In genomic region chr6:17289491-17290106, GRCh38 we compare ENCODE assay signal across 14 cellular contexts. TPM values are rescaled to one million over a fixed set of nuclear protein-coding genes. Genes with fewer than 3 reads are reported as not detected.
DNase-seq lines count a peak whose midpoint lies in the region; ATAC-seq and TF ChIP-seq lines count a peak whose summit lies in the region.
"Had no signal": no experiment of that assay in that cellular context is flagged by ENCODE, and none has a peak within 500 bp of the region (broad histone marks: within the 10 kb centered on the region; RNA-seq: fewer than 3 reads in every experiment).

No MANE protein-coding gene starts in this region.

- H3K27ac ChIP-seq in stomach smooth muscle (ENCODE audit: low read length) = peak overlapping the region; percentile 37
- no peak overlapping the region for H3K27ac ChIP-seq in neural progenitor cell
- no peak overlapping the region for H3K27ac ChIP-seq in MM.1S (ENCODE audit: low read length)

- peaks cover 37% of the 10 kb centered on the region for H3K36me3 Mint-ChIP-seq in neural progenitor cell
- no peaks in the 10 kb centered on the region for H3K36me3 Mint-ChIP-seq in activated CD4-positive, alpha-beta memory T cell treated with anti-CD3 and anti-CD28 coated beads, Interleukin-2, amount 10 ng/mL, durations not matched to agents 7 days and 5 days (ENCODE audit: low read depth)
- H3K36me3 Mint-ChIP-seq: naive B cell had no signal

- H3K9me3 Mint-ChIP-seq in neural progenitor cell = no peaks in the 10 kb centered on the region
- no peaks in the 10 kb centered on the region for H3K9me3 Mint-ChIP-seq in activated CD4-positive, alpha-beta memory T cell treated with anti-CD3 and anti-CD28 coated beads, Interleukin-2, amount 10 ng/mL, durations not matched to agents 7 days and 5 days
- H3K9me3 Mint-ChIP-seq: activated CD8-positive, alpha-beta T cell treated with anti-CD3 and anti-CD28 coated beads for 36 hours had no signal

- peak; percentile 80 for ATAC-seq in mucosa of descending colon
- no peak for ATAC-seq in GM19395 (IDR thresholded peaks at IDR 0.05; ENCODE audit: unreplicated experiment)
- ATAC-seq: activated CD8-positive, alpha-beta T cell treated with anti-CD3 and anti-CD28 coated beads for 36 hours had no signal

- H3K4me1 ChIP-seq in mucosa of descending colon (ENCODE audit: low read depth) (peaks cover 5% of the 10 kb centered on the region), stomach smooth muscle (ENCODE audit: control insufficient read depth, insufficient read depth, low read length) (peaks cover 9% of the 10 kb centered on the region), neural progenitor cell (no peaks in the 10 kb centered on the region), MM.1S (ENCODE audit: low read length) (no peaks in the 10 kb centered on the region)

- H3K27me3 ChIP-seq in stomach smooth muscle (ENCODE audit: control insufficient read depth in 1 of 2, insufficient read depth in 2 of 2, low read length in 2 of 2) (no peaks in the 10 kb centered on the region), neural progenitor cell (no peaks in the 10 kb centered on the region), MM.1S (replicated peaks; ENCODE audit: insufficient read depth, low read length) (no peaks in the 10 kb centered on the region)

- no peaks in the 10 kb centered on the region for H3K36me3 ChIP-seq in mucosa of descending colon (ENCODE audit: low read depth)
- H3K36me3 ChIP-seq in stomach smooth muscle (ENCODE audit: control insufficient read depth in 2 of 2, insufficient read depth in 2 of 2, low read length in 2 of 2) = peaks cover 15 to 24% of the 10 kb centered on the region in 2 donors
- peaks cover 9% of the 10 kb centered on the region for H3K36me3 ChIP-seq in neural progenitor cell
- no peaks in the 10 kb centered on the region for H3K36me3 ChIP-seq in MM.1S (replicated peaks; ENCODE audit: insufficient read depth, low read length)

- peaks cover 3% of the 10 kb centered on the region for H3K27me3 Mint-ChIP-seq in neural progenitor cell (ENCODE audit: insufficient read depth, low read depth)
- peaks cover 19% of the 10 kb centered on the region for H3K27me3 Mint-ChIP-seq in activated CD4-positive, alpha-beta memory T cell treated with anti-CD3 and anti-CD28 coated beads, Interleukin-2, amount 10 ng/mL, durations not matched to agents 7 days and 5 days

- CTCF ChIA-PET in activated CD4-positive, alpha-beta memory T cell treated with anti-CD3 and anti-CD28 coated beads, Interleukin-2, amount 10 ng/mL, durations not matched to agents 7 days and 5 days (lab: Charles Lee) = no interaction called here

- DNase-seq in LHCN-M2 (ENCODE audit: low read depth) (peak; percentile 98), epithelial cell of proximal tubule (ENCODE audit: low read depth) (peak; percentile 37), mucosa of descending colon (peak; percentile 37 to 50 (median 44)), neural progenitor cell (ENCODE audit: low spot score) (no peak), MM.1S (no peak)
- no peak for DNase-seq in activated CD4-positive, alpha-beta memory T cell treated with anti-CD3 and anti-CD28 coated beads, Interleukin-2, amount 10 ng/mL, durations not matched to agents 7 days and 5 days
- DNase-seq: activated CD8-positive, alpha-beta T cell treated with anti-CD3 and anti-CD28 coated beads for 36 hours; activated naive CD4-positive, alpha-beta T cell; AML-193; naive B cell; NCI-H69; stimulated activated CD4-positive, alpha-beta T cell treated with anti-CD3 and anti-CD28 coated beads, Interleukin-12 subunit alpha, Interleukin-12 subunit beta, amount 100 ng/mL, for 4 hours had no signal

- H3K4me2 ChIP-seq in neural progenitor cell (no peak overlapping the region), MM.1S (ENCODE audit: low read depth, low read length) (no peak overlapping the region)

- no peak for TF ChIP-seq CTCF in epithelial cell of proximal tubule (conservative IDR thresholded peaks at IDR 0.05; ENCODE audit: low read depth, low read length)
- TF ChIP-seq CTCF in mucosa of descending colon (IDR thresholded peaks at IDR 0.05) = no peak
- no peak for TF ChIP-seq CTCF in neural progenitor cell (IDR thresholded peaks at IDR 0.05)
- no peak for TF ChIP-seq CTCF in MM.1S (IDR thresholded peaks at IDR 0.05; ENCODE audit: low read length)

- no peaks in the 10 kb centered on the region for H3K9me3 ChIP-seq in mucosa of descending colon
- H3K9me3 ChIP-seq in stomach smooth muscle (ENCODE audit: control insufficient read depth in 2 of 2, low read length in 2 of 2) = no peaks in the 10 kb centered on the region
- no peaks in the 10 kb centered on the region for H3K9me3 ChIP-seq in neural progenitor cell (ENCODE audit: low read depth)
- H3K9me3 ChIP-seq in MM.1S (replicated peaks; ENCODE audit: insufficient read depth, low read length) = no peaks in the 10 kb centered on the region

- H3K9ac ChIP-seq in stomach smooth muscle (ENCODE audit: low read length in 2 of 2) = peak overlapping the region in 1 of 2 donors; percentile 34
- no peak overlapping the region for H3K9ac ChIP-seq in neural progenitor cell
- no peak overlapping the region for H3K9ac ChIP-seq in MM.1S (ENCODE audit: low read length)

- H3K79me2 ChIP-seq in neural progenitor cell (ENCODE audit: low read depth) (no peaks in the 10 kb centered on the region), MM.1S (ENCODE audit: low read length) (no peaks in the 10 kb centered on the region)

- intact Hi-C loops in mucosa of descending colon (cut with DNase I, micrococcal nuclease) = no loop called here

- H3K9me2 ChIP-seq in MM.1S (replicated peaks; ENCODE audit: insufficient read depth, low read length) = no peaks in the 10 kb centered on the region

- no peak overlapping the region for H3K27ac Mint-ChIP-seq in neural progenitor cell
- H3K27ac Mint-ChIP-seq in activated CD4-positive, alpha-beta memory T cell treated with anti-CD3 and anti-CD28 coated beads, Interleukin-2, amount 10 ng/mL, durations not matched to agents 7 days and 5 days = no peak overlapping the region
- H3K27ac Mint-ChIP-seq: activated CD8-positive, alpha-beta T cell treated with anti-CD3 and anti-CD28 coated beads for 36 hours; naive B cell had no signal

- H3K4me3 ChIP-seq in epithelial cell of proximal tubule (ENCODE audit: low read depth, low read length) (no peak overlapping the region), mucosa of descending colon (no peak overlapping the region), stomach smooth muscle (ENCODE audit: low read length in 2 of 2) (peak overlapping the region; percentile 15 to 44), neural progenitor cell (no peak overlapping the region), MM.1S (ENCODE audit: low read length) (no peak overlapping the region)

- H3K4me3 Mint-ChIP-seq in neural progenitor cell = no peak overlapping the region
- no peak overlapping the region for H3K4me3 Mint-ChIP-seq in activated CD4-positive, alpha-beta memory T cell treated with anti-CD3 and anti-CD28 coated beads, Interleukin-2, amount 10 ng/mL, durations not matched to agents 7 days and 5 days
- H3K4me3 Mint-ChIP-seq: activated CD8-positive, alpha-beta T cell treated with anti-CD3 and anti-CD28 coated beads for 36 hours; naive B cell had no signal

- H2AFZ ChIP-seq in neural progenitor cell (replicated peaks) = no peak overlapping the region
- H2AFZ ChIP-seq in MM.1S (ENCODE audit: low read length) = no peak overlapping the region

- POLR2A ChIA-PET in activated CD4-positive, alpha-beta memory T cell treated with anti-CD3 and anti-CD28 coated beads, Interleukin-2, amount 10 ng/mL, durations not matched to agents 7 days and 5 days (lab: Charles Lee) = no interaction called here

- H3F3A ChIP-seq in neural progenitor cell (ENCODE audit: low read depth) (no peaks in the 10 kb centered on the region), MM.1S (ENCODE audit: insufficient read depth, low read length) (no peaks in the 10 kb centered on the region)

- no peaks in the 10 kb centered on the region for H3K4me1 Mint-ChIP-seq in neural progenitor cell
- H3K4me1 Mint-ChIP-seq in activated CD4-positive, alpha-beta memory T cell treated with anti-CD3 and anti-CD28 coated beads, Interleukin-2, amount 10 ng/mL, durations not matched to agents 7 days and 5 days = no peaks in the 10 kb centered on the region
- H3K4me1 Mint-ChIP-seq: naive B cell had no signal

- H4K20me1 ChIP-seq in neural progenitor cell (ENCODE audit: low read depth) (peaks cover 3% of the 10 kb centered on the region), MM.1S (ENCODE audit: insufficient read depth, low read length) (no peaks in the 10 kb centered on the region)

RNA-seq across cellular contexts. Expression of gene RBM24, which starts 8.4 kb away (rescaled TPM):
- 40.5 and 60.7 TPM in 2 replicates for total RNA-seq in LHCN-M2 (2014; rRNA removed)
- 26.6 TPM for polyA plus RNA-seq in LHCN-M2 (2012)
- total RNA-seq in epithelial cell of proximal tubule = 3.2 and 5.4 TPM in 2 replicates
- 1 to 10 TPM; 2.6 to 8.3 (median 6.8) TPM for total RNA-seq in mucosa of descending colon
- total RNA-seq in neural progenitor cell (ENCODE audit: low replicate concordance) = 17.3 and 27.6 TPM in 2 replicates
- total RNA-seq in activated CD4-positive, alpha-beta memory T cell treated with anti-CD3 and anti-CD28 coated beads, Interleukin-2, amount 10 ng/mL, durations not matched to agents 7 days and 5 days = not detected
- total RNA-seq: activated CD8-positive, alpha-beta T cell treated with anti-CD3 and anti-CD28 coated beads for 36 hours had no signal

Comparison
In these comparisons a context has a peak if more than half of its experiments do, and no peak if none do; other contexts are left out.
1. DNase-seq: peak in LHCN-M2 (single experiment), epithelial cell of proximal tubule (single experiment) and mucosa of descending colon (3 of 3); none in neural progenitor cell (single experiment), MM.1S (single experiment) and activated CD4-positive, alpha-beta memory T cell treated with anti-CD3 and anti-CD28 coated beads, Interleukin-2, amount 10 ng/mL, durations not matched to agents 7 days and 5 days (single experiment).
2. H3K4me3 ChIP-seq: peak in stomach smooth muscle (2 of 2); none in epithelial cell of proximal tubule (single experiment), mucosa of descending colon (single experiment), neural progenitor cell (single experiment) and MM.1S (single experiment).